Comparison of ENCODE assay signal across 8 cellular contexts in the genomic region with DNA sequence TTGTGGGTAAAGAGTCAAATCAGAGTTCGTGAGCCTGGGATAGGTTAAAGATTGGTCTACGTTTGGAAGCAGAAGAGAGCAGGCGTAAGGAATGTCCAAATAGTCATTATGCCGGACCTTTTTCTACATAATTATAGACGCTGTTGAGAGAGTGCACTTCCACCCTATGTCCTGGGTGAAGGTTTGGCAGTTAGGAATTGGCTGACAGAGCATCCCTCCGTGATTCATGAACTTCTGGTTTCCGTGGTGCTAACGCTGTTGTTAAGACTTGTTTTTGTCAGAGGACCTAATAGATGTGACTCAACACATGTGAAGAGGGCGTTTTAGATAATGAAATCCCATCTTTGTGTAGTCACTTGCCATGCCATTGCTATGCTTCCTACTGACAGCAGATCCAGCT. TPM values are rescaled to one million over a fixed set of nuclear protein-coding genes. Genes with fewer than 3 reads are reported as not detected.
DNase-seq lines count a peak whose midpoint lies in the region; ATAC-seq and TF ChIP-seq lines count a peak whose summit lies in the region.

No MANE protein-coding gene starts in this region.

- no peaks in the 10 kb centered on the region for H3K9me3 ChIP-seq in heart left ventricle

- DNase-seq in heart left ventricle (no peak), Right ventricle myocardium superior (no peak), T-helper 22 cell (ENCODE audit: low read depth) (peak; percentile 1), non-pigmented ciliary epithelial cell (ENCODE audit: low read depth) (peak; percentile 45), anterior cingulate cortex (lab: John Stamatoyannopoulos, UW) (no peak)

- 19 to 30% (median 24%) methylated on average over 9 of the region's 9 CpGs for WGBS in heart left ventricle, 4 donors

- H3K4me1 ChIP-seq in heart left ventricle = peaks cover 5 to 62% (median 41%) of the 10 kb centered on the region in 12 donors

- no peaks in the 10 kb centered on the region for H3K27me3 ChIP-seq in heart left ventricle

- peak in 1 of 4 donors; percentile 12 for ATAC-seq in heart left ventricle
- no peak for ATAC-seq in Right ventricle myocardium superior (ENCODE audit: poor library complexity)
- ATAC-seq in esophagus mucosa = peak; percentile 93
- no peak for ATAC-seq in GM21619 (IDR thresholded peaks at IDR 0.05; ENCODE audit: unreplicated experiment)
- no peak for ATAC-seq in HG03097 (IDR thresholded peaks at IDR 0.05; ENCODE audit: low FRiP score, unreplicated experiment)

- peak overlapping the region; percentile 78 to 98 (median 92) for H3K4me3 ChIP-seq in heart left ventricle

- intact Hi-C loops in heart left ventricle (cut with DNase I) (loop anchor here in 9 of 10 donors (5.0 to 10.0 kb wide), 3 partner anchors 126 to 134 kb away; no protein-coding TSS in a partner anchor), Right ventricle myocardium superior (cut with DNase I) (no loop called here)

- H3K36me3 ChIP-seq in heart left ventricle = peaks cover 0 to 61% (median 44%) of the 10 kb centered on the region in 9 donors

- no peak for TF ChIP-seq POLR2A in heart left ventricle (IDR thresholded peaks at IDR 0.05)

- TF ChIP-seq CTCF in heart left ventricle (IDR thresholded peaks at IDR 0.05) = no peak

- peak overlapping the region in 4 of 12 donors; percentile 82 to 92 (median 87) for H3K27ac ChIP-seq in heart left ventricle

RNA-seq across cellular contexts. Expression of a gene that starts 1.1 kb away (rescaled TPM):
- total RNA-seq in heart left ventricle (10 to 100 TPM in 4 of 9 donors, 1 to 10 TPM in 5; 7.0 to 19.6 (median 9.8) TPM), Right ventricle myocardium superior (7.8 TPM), esophagus mucosa (13.3 TPM)
- 10 to 100 TPM in 1 of 2 donors, 1 to 10 TPM in 1; 2.7 to 10.8 TPM for polyA plus RNA-seq in heart left ventricle

RNA-seq across cellular contexts. Expression of a gene that starts 1.2 kb away (rescaled TPM):
- total RNA-seq in heart left ventricle = 10 to 100 TPM in 5 of 9 donors, 1 to 10 TPM in 4; 5.7 to 14.7 (median 10.5) TPM
- 10 to 100 TPM in 1 of 2 donors, 1 to 10 TPM in 1; 6.0 to 15.6 TPM for polyA plus RNA-seq in heart left ventricle
- 8.5 TPM for total RNA-seq in Right ventricle myocardium superior
- total RNA-seq in esophagus mucosa = 10.8 TPM

Comparison
In these comparisons a context has a peak if more than half of its experiments do, and no peak if none do; other contexts are left out.
1. DNase-seq: peak in T-helper 22 cell (single experiment) and non-pigmented ciliary epithelial cell (single experiment); none in heart left ventricle (0 of 5), Right ventricle myocardium superior (single experiment) and anterior cingulate cortex (0 of 58).